ENCODE assay signal across 26 cellular contexts in genomic region chr1:42152119-42152518, GRCh38. TPM values are rescaled to one million over a fixed set of nuclear protein-coding genes. Genes with fewer than 3 reads are reported as not detected.
DNase-seq lines count a peak whose midpoint lies in the region; ATAC-seq and TF ChIP-seq lines count a peak whose summit lies in the region.
"Had no signal": no experiment of that assay in that cellular context is flagged by ENCODE, and none has a peak within 500 bp of the region (broad histone marks: within the 10 kb centered on the region; RNA-seq: fewer than 3 reads in every experiment).

No MANE protein-coding gene starts in this region.

- H3K36me3 ChIP-seq in mucosa of descending colon (ENCODE audit: low read depth) (no peaks in the 10 kb centered on the region), upper lobe of left lung (no peaks in the 10 kb centered on the region), hepatocyte (replicated peaks; ENCODE audit: insufficient read depth, low read depth) (no peaks in the 10 kb centered on the region)

- ATAC-seq in Right ventricle myocardium inferior (peak; percentile 88), foreskin keratinocyte (peak; percentile 11), mucosa of descending colon (peak; percentile 87), upper lobe of left lung (ENCODE audit: low FRiP score in 2 of 2) (peak; percentile 28 to 44)
- ATAC-seq: activated CD8-positive, alpha-beta memory T cell treated with anti-CD3 and anti-CD28 coated beads, Interleukin-2, amount 10 ng/mL, durations not matched to agents 7 days and 5 days; CD8-positive, alpha-beta T cell had no signal

- no peaks in the 10 kb centered on the region for H3K27me3 ChIP-seq in foreskin keratinocyte
- no peaks in the 10 kb centered on the region for H3K27me3 ChIP-seq in upper lobe of left lung
- no peaks in the 10 kb centered on the region for H3K27me3 ChIP-seq in hepatocyte

- DNase-seq in Right ventricle myocardium inferior (ENCODE audit: missing footprints): no peak
- DNase-seq in cardiac septum (ENCODE audit: low spot score): no peak
- DNase-seq in foreskin keratinocyte: peak in 1 of 2 donors; percentile 61
- peak in 2 of 3 donors; percentile 65 to 67 for DNase-seq in mucosa of descending colon
- no peak for DNase-seq in upper lobe of left lung
- DNase-seq in activated naive CD4-positive, alpha-beta T cell (lab: John Stamatoyannopoulos, UW): no peak
- no peak for DNase-seq in NCI-H446 (lab: John Stamatoyannopoulos, UW)
- DNase-seq in hepatocyte (ENCODE audit: low spot score): no peak
- DNase-seq: activated CD4-positive, alpha-beta T cell treated with anti-CD3 and anti-CD28 coated beads, Interleukin-2, amount 50 U/mL, for 1 hour; activated CD8-positive, alpha-beta memory T cell treated with anti-CD3 and anti-CD28 coated beads, Interleukin-2, amount 10 ng/mL, durations not matched to agents 7 days and 5 days; activated naive CD4-positive, alpha-beta T cell treated with anti-CD3 and anti-CD28 coated beads, Interleukin-2, amount 50 U/mL, for 16 hours; AML-193; anterior cingulate cortex; caudate nucleus; CD8-positive, alpha-beta T cell; midbrain; NCI-H1417; NCI-H524 treated with DMSO at 0.1 percent for 48 hours had no signal

- H3K4me3 ChIP-seq in mucosa of descending colon (no peak overlapping the region), upper lobe of left lung (no peak overlapping the region), hepatocyte (no peak overlapping the region)
- H3K4me3 ChIP-seq: SK-N-MC had no signal

- H3K9me3 ChIP-seq in mucosa of descending colon: no peaks in the 10 kb centered on the region
- H3K9me3 ChIP-seq in upper lobe of left lung: no peaks in the 10 kb centered on the region
- H3K9me3 ChIP-seq in hepatocyte (ENCODE audit: low read depth): no peaks in the 10 kb centered on the region

- TF ChIP-seq CTCF in foreskin keratinocyte (conservative IDR thresholded peaks at IDR 0.05): no peak
- no peak for TF ChIP-seq CTCF in mucosa of descending colon (IDR thresholded peaks at IDR 0.05)
- TF ChIP-seq CTCF in upper lobe of left lung (IDR thresholded peaks at IDR 0.05): no peak
- no peak for TF ChIP-seq CTCF in hepatocyte (IDR thresholded peaks at IDR 0.05; ENCODE audit: poor library complexity)

- no peaks in the 10 kb centered on the region for H4K20me1 ChIP-seq in hepatocyte (ENCODE audit: insufficient read depth, poor library complexity, severe bottlenecking)

- H3K27ac ChIP-seq in foreskin keratinocyte (no peak overlapping the region), upper lobe of left lung (no peak overlapping the region), hepatocyte (no peak overlapping the region)
- H3K27ac ChIP-seq: SK-N-MC had no signal

- no peak overlapping the region for H3K4me2 ChIP-seq in hepatocyte

- intact Hi-C loops in Right ventricle myocardium inferior (cut with DNase I) (no loop called here), cardiac septum (cut with DNase I) (no loop called here), mucosa of descending colon (cut with DNase I, micrococcal nuclease) (no loop called here)

- H3K79me2 ChIP-seq in hepatocyte: no peaks in the 10 kb centered on the region

- no peak overlapping the region for H2AFZ ChIP-seq in hepatocyte

- H3K9me2 ChIP-seq in hepatocyte (replicated peaks; ENCODE audit: insufficient read depth): no peaks in the 10 kb centered on the region

- no peaks in the 10 kb centered on the region for H3K4me1 ChIP-seq in foreskin keratinocyte
- peaks cover 16% of the 10 kb centered on the region for H3K4me1 ChIP-seq in mucosa of descending colon (ENCODE audit: low read depth)
- peaks cover 0 to under 1% (median 0%) of the 10 kb centered on the region in 4 donors for H3K4me1 ChIP-seq in upper lobe of left lung
- no peaks in the 10 kb centered on the region for H3K4me1 ChIP-seq in hepatocyte (ENCODE audit: insufficient read depth)

- TF ChIP-seq POLR2A in upper lobe of left lung (IDR thresholded peaks at IDR 0.05): no peak

- TF ChIP-seq EP300 in upper lobe of left lung (IDR thresholded peaks at IDR 0.05): no peak

- 44 to 75% methylated on average over 3 of the region's 3 CpGs for WGBS in upper lobe of left lung, 2 donors
- 69% methylated on average over 3 of the region's 3 CpGs for WGBS in hepatocyte (ENCODE audit: low lambda C conversion rate, missing lambda C conversion rate)

RNA-seq across cellular contexts. Expression of gene GUCA2B, which starts 1.1 kb away (rescaled TPM):
- not detected for total RNA-seq in Right ventricle myocardium inferior
- not detected for total RNA-seq in cardiac septum
- total RNA-seq in foreskin keratinocyte: not detected in 2 replicates
- not detected in 2 replicates for polyA plus RNA-seq in foreskin keratinocyte
- total RNA-seq in mucosa of descending colon: 100 to 1,000 TPM; 153 to 381 (median 176) TPM
- total RNA-seq in upper lobe of left lung: not detected
- 6.5 TPM in 1 of 2 replicates, not detected in the other for total RNA-seq in hepatocyte
- polyA plus RNA-seq in hepatocyte: 0.71 and 1.9 TPM in 2 replicates
- total RNA-seq: activated CD8-positive, alpha-beta memory T cell treated with anti-CD3 and anti-CD28 coated beads, Interleukin-2, amount 10 ng/mL, durations not matched to agents 7 days and 5 days; CD8-positive, alpha-beta T cell; glomerular endothelial cell; kidney epithelial cell; M059J; posterior vena cava; skeletal muscle tissue; T-helper 2 cell treated with Interferon-gamma antibody and Interleukin-4, amounts not matched to agents 100 ng/mL and 5 ng/mL, for 36 hours; urinary bladder had no signal
- polyA plus RNA-seq: urinary bladder had no signal

RNA-seq across cellular contexts. Expression of gene GUCA2A, which starts 12.4 kb away (rescaled TPM):
- total RNA-seq in Right ventricle myocardium inferior (not detected), cardiac septum (not detected), foreskin keratinocyte (not detected in 2 replicates), mucosa of descending colon (1,000 to 10,000 TPM in 2 of 3 donors, 100 to 1,000 TPM in 1; 920 to 2,800 (median 1,254) TPM), upper lobe of left lung (under 1 TPM in 1 of 6 donors, not detected in 5; 0.47 TPM), hepatocyte (6.5 and 13.5 TPM in 2 replicates)
- polyA plus RNA-seq in foreskin keratinocyte (not detected in 2 replicates), hepatocyte (8.7 and 11.0 TPM in 2 replicates)
- total RNA-seq: activated CD8-positive, alpha-beta memory T cell treated with anti-CD3 and anti-CD28 coated beads, Interleukin-2, amount 10 ng/mL, durations not matched to agents 7 days and 5 days; CD8-positive, alpha-beta T cell; glomerular endothelial cell; kidney epithelial cell; M059J; posterior vena cava; skeletal muscle tissue; T-helper 2 cell treated with Interferon-gamma antibody and Interleukin-4, amounts not matched to agents 100 ng/mL and 5 ng/mL, for 36 hours; urinary bladder had no signal
- polyA plus RNA-seq: urinary bladder had no signal

Comparison
In these comparisons a context has a peak if more than half of its experiments do, and no peak if none do; other contexts are left out.
1. ATAC-seq: peak in every context shown above with its lines; median percentile 88 in Right ventricle myocardium inferior; 87 in mucosa of descending colon; 36 in upper lobe of left lung; 11 in foreskin keratinocyte.
2. DNase-seq: peak in mucosa of descending colon (2 of 3); none in Right ventricle myocardium inferior (single experiment), cardiac septum (single experiment), upper lobe of left lung (0 of 2), activated naive CD4-positive, alpha-beta T cell (0 of 4), NCI-H446 (0 of 2) and hepatocyte (single experiment).
3. RNA of gene GUCA2B, which starts 1.1 kb away (total RNA-seq): 153 to 381 TPM in mucosa of descending colon; 6.5 TPM in hepatocyte, not detected in Right ventricle myocardium inferior (single experiment), not detected in cardiac septum (single experiment), not detected in foreskin keratinocyte and not detected in upper lobe of left lung; every median in the first group is over 10 times any median in the second.
4. RNA of gene GUCA2A, which starts 12.4 kb away (total RNA-seq): 920 to 2,800 TPM in mucosa of descending colon; 6.5 to 13.5 TPM in hepatocyte, not detected in Right ventricle myocardium inferior (single experiment), not detected in cardiac septum (single experiment), not detected in foreskin keratinocyte and 0.47 TPM in upper lobe of left lung; every median in the first group is over 10 times any median in the second.